In the genomic region with DNA sequence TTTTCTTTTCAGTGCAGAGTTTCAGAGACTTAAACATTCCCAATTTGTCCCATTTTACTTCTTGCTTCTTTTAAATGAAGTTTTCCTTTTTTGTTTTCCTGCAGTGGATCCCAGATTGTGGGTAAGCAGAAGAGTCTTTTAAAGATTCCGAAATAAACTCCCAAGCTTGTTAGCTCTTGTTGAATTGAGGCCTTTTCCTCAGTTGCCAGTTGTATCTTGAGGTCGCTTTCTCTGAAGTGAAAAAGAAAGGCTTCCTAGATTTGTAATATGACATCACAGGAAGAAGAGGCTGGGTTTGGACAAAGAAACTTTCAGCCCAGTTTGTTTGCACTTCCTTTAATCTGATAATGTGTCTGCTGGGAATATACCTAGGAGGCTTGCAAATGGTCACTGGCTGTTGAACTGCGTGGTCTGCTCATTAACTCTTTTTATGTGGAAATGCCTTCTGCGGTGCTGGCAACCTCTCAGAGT, we compare ENCODE assay signal across 8 cellular contexts. TPM values are rescaled to one million over a fixed set of nuclear protein-coding genes. Genes with fewer than 3 reads are reported as not detected.
A peak's percentile ranks its signal among the peaks of the same experiment; 100 is the strongest.
DNase-seq lines count a peak whose midpoint lies in the region; ATAC-seq lines count a peak whose summit lies in the region.

A gene with protein sequence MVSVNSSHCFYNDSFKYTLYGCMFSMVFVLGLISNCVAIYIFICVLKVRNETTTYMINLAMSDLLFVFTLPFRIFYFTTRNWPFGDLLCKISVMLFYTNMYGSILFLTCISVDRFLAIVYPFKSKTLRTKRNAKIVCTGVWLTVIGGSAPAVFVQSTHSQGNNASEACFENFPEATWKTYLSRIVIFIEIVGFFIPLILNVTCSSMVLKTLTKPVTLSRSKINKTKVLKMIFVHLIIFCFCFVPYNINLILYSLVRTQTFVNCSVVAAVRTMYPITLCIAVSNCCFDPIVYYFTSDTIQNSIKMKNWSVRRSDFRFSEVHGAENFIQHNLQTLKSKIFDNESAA (minus strand): TSS at position 233 of the 471 bp plus-strand sequence. CDS start 690 bp downstream, outside the sequence.

- peak within 1 kb of the TSS; percentile 84 for H3K27ac ChIP-seq in CD4-positive, alpha-beta memory T cell (ENCODE audit: low read depth, low read length)
- H3K27ac ChIP-seq in cingulate gyrus (ENCODE audit: low read depth, low read length), result peak within 1 kb of the TSS; percentile 4

- no peaks in the 10 kb centered on the region for H3K27me3 ChIP-seq in CD4-positive, alpha-beta memory T cell (ENCODE audit: insufficient read depth, low read length)

- no peaks in the 10 kb centered on the region for H3K36me3 ChIP-seq in CD4-positive, alpha-beta memory T cell (ENCODE audit: insufficient read depth, low read length)

- peaks cover 0 to 5% (median 0%) of the 10 kb centered on the region in 8 donors for H3K9me3 Mint-ChIP-seq in CD4-positive, alpha-beta memory T cell
- peaks cover 0 to 8% of the 10 kb centered on the region in 2 donors for H3K9me3 Mint-ChIP-seq in stimulated activated naive CD8-positive, alpha-beta T cell treated with anti-CD3 and anti-CD28 coated beads, Interleukin-15, amount 100 ng/mL, for 72 hours

- CTCF ChIA-PET in CD4-positive, alpha-beta memory T cell (lab: Charles Lee; ENCODE audit: partially characterized antibody), result interaction anchor here (0.6 to 2.1 kb wide), 9 partner anchors 10 to 157 kb away, joined by 3 to 6 read pairs (median 4); no protein-coding TSS in a partner anchor

- peak; percentile 84 for ATAC-seq in left lobe of liver
- ATAC-seq in stimulated activated naive CD8-positive, alpha-beta T cell treated with anti-CD3 and anti-CD28 coated beads, Interleukin-15, amount 100 ng/mL, for 72 hours, result no peak
- ATAC-seq in GM18907 (IDR thresholded peaks at IDR 0.05; ENCODE audit: unreplicated experiment), result no peak

- intact Hi-C loops in CD4-positive, alpha-beta memory T cell (cut with micrococcal nuclease), result loop anchor here (1.0 to 5.0 kb wide), 2 partner anchors 34 to 119 kb away; no protein-coding TSS in a partner anchor

- DNase-seq in CD4-positive, alpha-beta memory T cell, result peak; percentile 45 to 59 (median 47)
- DNase-seq in NCI-H69 (lab: John Stamatoyannopoulos, UW) (peak; percentile 59), left lobe of liver (ENCODE audit: low spot score) (no peak), DMS114 treated with DMSO at 0.1 percent for 48 hours (lab: John Stamatoyannopoulos, UW; ENCODE audit: unreplicated experiment) (no peak), NCI-H1105 treated with DMSO at 0.1 percent for 48 hours (lab: John Stamatoyannopoulos, UW) (no peak)
- DNase-seq in stimulated activated naive CD8-positive, alpha-beta T cell treated with anti-CD3 and anti-CD28 coated beads, Interleukin-15, amount 100 ng/mL, for 72 hours, result no peak

- H3K4me1 Mint-ChIP-seq in CD4-positive, alpha-beta memory T cell, result peaks cover 18 to 50% (median 36%) of the 10 kb centered on the region in 4 donors
- H3K4me1 Mint-ChIP-seq in stimulated activated naive CD8-positive, alpha-beta T cell treated with anti-CD3 and anti-CD28 coated beads, Interleukin-15, amount 100 ng/mL, for 72 hours, result peaks cover 29% of the 10 kb centered on the region

- H3K27me3 Mint-ChIP-seq in CD4-positive, alpha-beta memory T cell, result no peaks in the 10 kb centered on the region
- no peaks in the 10 kb centered on the region for H3K27me3 Mint-ChIP-seq in stimulated activated naive CD8-positive, alpha-beta T cell treated with anti-CD3 and anti-CD28 coated beads, Interleukin-15, amount 100 ng/mL, for 72 hours

- peak within 1 kb of the TSS; percentile 67 to 90 for H3K4me3 ChIP-seq in CD4-positive, alpha-beta memory T cell (ENCODE audit: low read length in 2 of 2)

- H3K27ac Mint-ChIP-seq in CD4-positive, alpha-beta memory T cell, result peak within 1 kb of the TSS; percentile 94 to 99 (median 98)
- peak within 1 kb of the TSS; percentile 88 to 93 for H3K27ac Mint-ChIP-seq in stimulated activated naive CD8-positive, alpha-beta T cell treated with anti-CD3 and anti-CD28 coated beads, Interleukin-15, amount 100 ng/mL, for 72 hours

- no peaks in the 10 kb centered on the region for H3K9me3 ChIP-seq in CD4-positive, alpha-beta memory T cell (ENCODE audit: control insufficient read depth in 1 of 2, low read length in 2 of 2)

- H3K4me1 ChIP-seq in CD4-positive, alpha-beta memory T cell (ENCODE audit: insufficient read depth, low read length), result peaks cover 50% of the 10 kb centered on the region

- POLR2A ChIA-PET in CD4-positive, alpha-beta memory T cell (lab: Charles Lee; ENCODE audit: partially characterized antibody), result interaction anchor here (0.6 to 4.0 kb wide), 21 partner anchors 10 to 562 kb away, joined by 3 to 53 read pairs (median 4); a partner anchor contains a TSS

- peaks cover 28 to 35% of the 10 kb centered on the region in 2 donors for H3K36me3 Mint-ChIP-seq in CD4-positive, alpha-beta memory T cell

- peak within 1 kb of the TSS; percentile 89 to 100 (median 98) for H3K4me3 Mint-ChIP-seq in CD4-positive, alpha-beta memory T cell
- H3K4me3 Mint-ChIP-seq in stimulated activated naive CD8-positive, alpha-beta T cell treated with anti-CD3 and anti-CD28 coated beads, Interleukin-15, amount 100 ng/mL, for 72 hours, result peak within 1 kb of the TSS; percentile 82 to 94

RNA-seq across cellular contexts. Expression of the gene that starts here (rescaled TPM):
- total RNA-seq in CD4-positive, alpha-beta memory T cell, result 10 to 100 TPM; 89.0 to 91.1 TPM
- polyA plus RNA-seq in CD4-positive, alpha-beta memory T cell, result 100 to 1,000 TPM in 1 of 2 donors, 10 to 100 TPM in 1; 69.1 to 134 TPM
- total RNA-seq in left lobe of liver, result 4.8 TPM

Comparison
In these comparisons a context has a peak if more than half of its experiments do, and no peak if none do; other contexts are left out.
1. RNA of the gene that starts here (total RNA-seq): 89.0 to 91.1 TPM in CD4-positive, alpha-beta memory T cell; 4.8 TPM in left lobe of liver (single experiment); every median in the first group is over 10 times any median in the second.
2. DNase-seq: peak in CD4-positive, alpha-beta memory T cell (5 of 5) and NCI-H69 (single experiment); none in left lobe of liver (single experiment), stimulated activated naive CD8-positive, alpha-beta T cell treated with anti-CD3 and anti-CD28 coated beads, Interleukin-15, amount 100 ng/mL, for 72 hours (0 of 2), DMS114 treated with DMSO at 0.1 percent for 48 hours (single experiment) and NCI-H1105 treated with DMSO at 0.1 percent for 48 hours (single experiment).